In genomic region chr11:118581057-118581456, GRCh38 we compare ENCODE assay signal across 29 cellular contexts. TPM values are rescaled to one million over a fixed set of nuclear protein-coding genes. Genes with fewer than 3 reads are reported as not detected.
DNase-seq lines count a peak whose midpoint lies in the region; ATAC-seq and TF ChIP-seq lines count a peak whose summit lies in the region.
"Had no signal": no experiment of that assay in that cellular context is flagged by ENCODE, and none has a peak within 500 bp of the region (broad histone marks: within the 10 kb centered on the region; RNA-seq: fewer than 3 reads in every experiment).

No MANE protein-coding gene starts in this region.

- H3K27ac ChIP-seq in psoas muscle: peak overlapping the region; percentile 19
- H3K27ac ChIP-seq: cardiac muscle cell, colonic mucosa, GM23248, neutrophil, sigmoid colon had no signal

- peaks cover 10 to 47% of the 10 kb centered on the region in 2 donors for H3K36me3 ChIP-seq in psoas muscle (ENCODE audit: insufficient read depth in 1 of 2, low read depth in 1 of 2)

- H3K4me1 ChIP-seq in psoas muscle: peaks cover 37% of the 10 kb centered on the region
- H3K4me1 ChIP-seq: colonic mucosa had no signal

- H3K27me3 ChIP-seq in psoas muscle (ENCODE audit: insufficient read depth in 3 of 3, low read length in 2 of 3): no peaks in the 10 kb centered on the region
- H3K27me3 ChIP-seq: cardiac muscle cell, colonic mucosa, neutrophil, sigmoid colon had no signal

- H3K9me3 ChIP-seq in psoas muscle: no peaks in the 10 kb centered on the region
- H3K9me3 ChIP-seq: colonic mucosa, neutrophil, sigmoid colon had no signal

- intact Hi-C loops in psoas muscle (cut with DNase I): loop anchor here in 1 of 2 donors (10.0 kb wide), 1 partner anchor 174 kb away; no protein-coding TSS in a partner anchor

- no peak for TF ChIP-seq CTCF in psoas muscle (IDR thresholded peaks at IDR 0.05)

- DNase-seq in NCI-H510A treated with DMSO at 0.1 percent for 48 hours (lab: John Stamatoyannopoulos, UW) (peak; percentile 32), NCI-H510A (lab: John Stamatoyannopoulos, UW) (no peak), NCI-H1417 (lab: John Stamatoyannopoulos, UW) (peak in 2 of 3 experiments; percentile 60 to 85), NCI-H69 (lab: John Stamatoyannopoulos, UW) (peak; percentile 76), psoas muscle (no peak), SK-N-DZ (ENCODE audit: low spot score) (no peak), SKM-1 (lab: John Stamatoyannopoulos, UW; ENCODE audit: unreplicated experiment) (no peak)
- DNase-seq: activated CD4-positive, alpha-beta T cell treated with anti-CD3 and anti-CD28 coated beads, Interleukin-2, amount 50 U/mL, for 48 hours; activated gamma-delta T cell treated with Interleukin-2 at 50 U/mL for 16 hours; activated naive CD8-positive, alpha-beta T cell treated with anti-CD3 and anti-CD28 coated beads, Interleukin-2, amount 50 U/mL, for 24 hours; activated T-cell treated with anti-CD3 and anti-CD28 coated beads, Interleukin-2, amount 50 U/mL, for 48 hours; colonic mucosa; effector memory CD4-positive, alpha-beta T cell; erythroblast; GM23248; islet precursor cell; naive B cell; NCI-H1048; NCI-H2029; posterior cingulate gyrus; Right ventricle myocardium superior; sigmoid colon; stimulated activated CD4-positive, alpha-beta T cell treated with anti-CD3 and anti-CD28 coated beads, Interleukin-4, amount 100 ng/mL, for 24 hours had no signal

- WGBS in psoas muscle, 3 donors: 60 to 65% (median 61%) methylated on average over 6 of the region's 6 CpGs

- H3K4me3 ChIP-seq in psoas muscle: no peak overlapping the region
- H3K4me3 ChIP-seq: cardiac muscle cell, colonic mucosa, GM23248, K562, sigmoid colon had no signal

- no peak for ATAC-seq in psoas muscle
- ATAC-seq in GM21447 (IDR thresholded peaks at IDR 0.05; ENCODE audit: unreplicated experiment): no peak
- ATAC-seq: activated CD4-positive, CD25-positive, alpha-beta regulatory T cell treated with anti-CD3 and anti-CD28 coated beads, Interleukin-2, amount 50 U/mL, for 24 hours; activated naive CD8-positive, alpha-beta T cell treated with anti-CD3 and anti-CD28 coated beads, Interleukin-2, amount 50 U/mL, for 24 hours; K562 had no signal

RNA-seq across cellular contexts. Expression of gene ARCN1, which starts 8.8 kb away (rescaled TPM):
- total RNA-seq in psoas muscle: 10 to 100 TPM; 54.2 to 65.7 (median 60.1) TPM
- polyA plus RNA-seq in psoas muscle: 10 to 100 TPM; 49.4 to 76.3 (median 73.9) TPM
- 55.8 and 60.4 TPM in 2 replicates for polyA plus RNA-seq in SK-N-DZ (2014; cell fraction: cytosol; rRNA removed)
- polyA plus RNA-seq in SK-N-DZ (2014; cell fraction: nucleus; rRNA removed): 11.8 and 17.9 TPM in 2 replicates

RNA-seq across cellular contexts. Expression of gene IFT46, which starts 15.3 kb away (rescaled TPM):
- 10 to 100 TPM; 10.2 to 16.0 (median 13.4) TPM for total RNA-seq in psoas muscle
- polyA plus RNA-seq in psoas muscle: 10 to 100 TPM in 2 of 3 donors, 1 to 10 TPM in 1; 5.1 to 28.5 (median 11.7) TPM
- polyA plus RNA-seq in SK-N-DZ (2014; cell fraction: cytosol; rRNA removed): 30.4 and 53.9 TPM in 2 replicates
- polyA plus RNA-seq in SK-N-DZ (2014; cell fraction: nucleus; rRNA removed): 30.9 and 32.9 TPM in 2 replicates

RNA-seq across cellular contexts. Expression of gene PHLDB1, which starts 26.4 kb away (rescaled TPM):
- 10 to 100 TPM; 27.7 to 45.8 (median 34.2) TPM for total RNA-seq in psoas muscle
- 10 to 100 TPM; 12.6 to 19.2 (median 12.7) TPM for polyA plus RNA-seq in psoas muscle
- polyA plus RNA-seq in SK-N-DZ (2014; cell fraction: cytosol; rRNA removed): 15.0 and 25.3 TPM in 2 replicates
- 24.2 and 28.0 TPM in 2 replicates for polyA plus RNA-seq in SK-N-DZ (2014; cell fraction: nucleus; rRNA removed)

RNA-seq across cellular contexts. Expression of gene TMEM25, which starts 50.1 kb away (rescaled TPM):
- total RNA-seq in psoas muscle: 10 to 100 TPM in 2 of 4 donors, 1 to 10 TPM in 2; 6.3 to 14.7 (median 8.7) TPM
- 1 to 10 TPM; 1.3 to 8.0 (median 5.9) TPM for polyA plus RNA-seq in psoas muscle
- 13.9 and 19.4 TPM in 2 replicates for polyA plus RNA-seq in SK-N-DZ (2014; cell fraction: cytosol; rRNA removed)
- 60.1 and 71.3 TPM in 2 replicates for polyA plus RNA-seq in SK-N-DZ (2014; cell fraction: nucleus; rRNA removed)

RNA-seq across cellular contexts. Expression of gene TTC36, which starts 53.8 kb away (rescaled TPM):
- total RNA-seq in psoas muscle: 1 to 10 TPM in 1 of 4 donors, under 1 TPM in 2, not detected in 1; 0.54 to 1.2 (median 0.59) TPM
- under 1 TPM in 2 of 3 donors, not detected in 1; 0.09 TPM for polyA plus RNA-seq in psoas muscle
- polyA plus RNA-seq in SK-N-DZ (2014; cell fraction: cytosol; rRNA removed): 3.4 TPM in 1 of 2 replicates, not detected in the other
- 4.9 and 5.5 TPM in 2 replicates for polyA plus RNA-seq in SK-N-DZ (2014; cell fraction: nucleus; rRNA removed)
- total RNA-seq: A172 had no signal

Comparison
In these comparisons a context has a peak if more than half of its experiments do, and no peak if none do; other contexts are left out.
1. DNase-seq: peak in NCI-H510A treated with DMSO at 0.1 percent for 48 hours (single experiment), NCI-H1417 (2 of 3) and NCI-H69 (single experiment); none in NCI-H510A (single experiment), psoas muscle (0 of 2), SK-N-DZ (single experiment) and SKM-1 (single experiment).